Comparison of ENCODE assay signal across 1 cellular context in the genomic region with DNA sequence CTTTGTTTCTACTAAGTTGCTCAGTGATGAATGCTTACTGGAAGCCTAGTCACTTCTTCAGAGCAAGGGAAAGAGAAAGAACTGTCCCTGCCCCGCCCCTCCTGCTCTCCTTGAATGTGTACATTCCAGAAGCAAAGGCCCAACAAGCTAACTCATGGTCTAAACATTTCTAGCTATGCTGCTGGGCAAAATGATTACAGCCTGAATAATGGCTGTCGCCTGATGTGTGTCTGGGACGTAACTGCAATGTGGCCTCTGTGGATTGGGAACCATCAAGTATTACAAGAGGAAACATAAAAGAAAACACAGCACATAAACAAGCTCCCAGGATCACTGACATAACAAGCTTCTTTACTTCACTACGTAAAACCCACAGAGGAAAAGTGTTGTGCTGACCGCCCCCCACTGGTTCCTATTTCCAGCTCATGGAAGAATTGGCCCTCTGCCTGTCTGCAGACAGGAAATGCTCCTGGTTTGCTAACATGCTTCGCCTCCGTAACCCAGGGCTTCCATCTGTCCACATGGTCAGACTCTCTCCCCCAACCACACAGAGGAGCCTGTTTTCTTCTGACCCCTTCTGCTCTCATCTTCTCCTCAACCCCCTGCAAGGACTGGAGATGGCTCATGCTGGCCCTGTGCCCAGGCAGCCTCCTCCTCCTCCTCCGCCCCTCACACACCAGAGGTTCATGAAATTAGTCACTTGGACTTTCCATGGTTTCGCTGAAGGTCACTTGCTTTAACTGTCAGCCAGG.
TF ChIP-seq lines count a peak whose summit lies in the region.

No MANE protein-coding gene starts in this region.

TF ChIP-seq in HEK293, 187 proteins besides CTCF, POLR2A, EP300 and RAD21 (continued from another document and continues in another):
- TF ChIP-seq, protein P1, sequence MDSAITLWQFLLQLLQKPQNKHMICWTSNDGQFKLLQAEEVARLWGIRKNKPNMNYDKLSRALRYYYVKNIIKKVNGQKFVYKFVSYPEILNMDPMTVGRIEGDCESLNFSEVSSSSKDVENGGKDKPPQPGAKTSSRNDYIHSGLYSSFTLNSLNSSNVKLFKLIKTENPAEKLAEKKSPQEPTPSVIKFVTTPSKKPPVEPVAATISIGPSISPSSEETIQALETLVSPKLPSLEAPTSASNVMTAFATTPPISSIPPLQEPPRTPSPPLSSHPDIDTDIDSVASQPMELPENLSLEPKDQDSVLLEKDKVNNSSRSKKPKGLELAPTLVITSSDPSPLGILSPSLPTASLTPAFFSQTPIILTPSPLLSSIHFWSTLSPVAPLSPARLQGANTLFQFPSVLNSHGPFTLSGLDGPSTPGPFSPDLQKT (IDR thresholded peaks at IDR 0.05; ENCODE audit: borderline replicate concordance, low read depth, low read length) = no peak
- TF ChIP-seq ZNF544 (tag by site-specific recombination; IDR thresholded peaks at IDR 0.05) = no peak
- peak; percentile 28; the same call in 1 of the 2 replicates for TF ChIP-seq ZBTB17 (tag by site-specific recombination; IDR thresholded peaks at IDR 0.05)
- TF ChIP-seq, protein P2, sequence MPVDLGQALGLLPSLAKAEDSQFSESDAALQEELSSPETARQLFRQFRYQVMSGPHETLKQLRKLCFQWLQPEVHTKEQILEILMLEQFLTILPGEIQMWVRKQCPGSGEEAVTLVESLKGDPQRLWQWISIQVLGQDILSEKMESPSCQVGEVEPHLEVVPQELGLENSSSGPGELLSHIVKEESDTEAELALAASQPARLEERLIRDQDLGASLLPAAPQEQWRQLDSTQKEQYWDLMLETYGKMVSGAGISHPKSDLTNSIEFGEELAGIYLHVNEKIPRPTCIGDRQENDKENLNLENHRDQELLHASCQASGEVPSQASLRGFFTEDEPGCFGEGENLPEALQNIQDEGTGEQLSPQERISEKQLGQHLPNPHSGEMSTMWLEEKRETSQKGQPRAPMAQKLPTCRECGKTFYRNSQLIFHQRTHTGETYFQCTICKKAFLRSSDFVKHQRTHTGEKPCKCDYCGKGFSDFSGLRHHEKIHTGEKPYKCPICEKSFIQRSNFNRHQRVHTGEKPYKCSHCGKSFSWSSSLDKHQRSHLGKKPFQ (tag by site-specific recombination; IDR thresholded peaks at IDR 0.05) = 0 out of 2 replicates have a peak, but pooled peaks have one; percentile 10
- TF ChIP-seq ZNF239 (tag by site-specific recombination; IDR thresholded peaks at IDR 0.05) = no peak
- no peak for TF ChIP-seq MZF1 (tag by site-specific recombination; IDR thresholded peaks at IDR 0.05; ENCODE audit: borderline replicate concordance)
- TF ChIP-seq ZNF302 (tag by site-specific recombination; IDR thresholded peaks at IDR 0.05; ENCODE audit: low read depth) = no peak
- TF ChIP-seq YY1 (tag by site-specific recombination; IDR thresholded peaks at IDR 0.05) = no peak
- no peak for TF ChIP-seq ZNF658 (tag by site-specific recombination; IDR thresholded peaks at IDR 0.05)
- TF ChIP-seq ZBTB48 (tag by site-specific recombination; IDR thresholded peaks at IDR 0.05) = no peak
- TF ChIP-seq GFI1B (tag by site-specific recombination; IDR thresholded peaks at IDR 0.05) = no peak
- peak; percentile 78 for TF ChIP-seq ZNF600 (tag by site-specific recombination; IDR thresholded peaks at IDR 0.05)
- TF ChIP-seq OSR2 (tag by site-specific recombination; IDR thresholded peaks at IDR 0.05) = peak; percentile 52
- no peak for TF ChIP-seq ZNF366 (tag by site-specific recombination; conservative IDR thresholded peaks at IDR 0.05)
- 0 out of 2 replicates have a peak, but pooled peaks have one; percentile 15 for TF ChIP-seq FEZF1 (tag by site-specific recombination; IDR thresholded peaks at IDR 0.05)
- no peak for TF ChIP-seq ZNF24 (tag by site-specific recombination; IDR thresholded peaks at IDR 0.05)
- no peak for TF ChIP-seq ZNF561 (tag by site-specific recombination; IDR thresholded peaks at IDR 0.05; ENCODE audit: borderline replicate concordance)
- no peak for TF ChIP-seq ZNF266 (tag by site-specific recombination; IDR thresholded peaks at IDR 0.05; ENCODE audit: low read depth)
- TF ChIP-seq, protein P3, sequence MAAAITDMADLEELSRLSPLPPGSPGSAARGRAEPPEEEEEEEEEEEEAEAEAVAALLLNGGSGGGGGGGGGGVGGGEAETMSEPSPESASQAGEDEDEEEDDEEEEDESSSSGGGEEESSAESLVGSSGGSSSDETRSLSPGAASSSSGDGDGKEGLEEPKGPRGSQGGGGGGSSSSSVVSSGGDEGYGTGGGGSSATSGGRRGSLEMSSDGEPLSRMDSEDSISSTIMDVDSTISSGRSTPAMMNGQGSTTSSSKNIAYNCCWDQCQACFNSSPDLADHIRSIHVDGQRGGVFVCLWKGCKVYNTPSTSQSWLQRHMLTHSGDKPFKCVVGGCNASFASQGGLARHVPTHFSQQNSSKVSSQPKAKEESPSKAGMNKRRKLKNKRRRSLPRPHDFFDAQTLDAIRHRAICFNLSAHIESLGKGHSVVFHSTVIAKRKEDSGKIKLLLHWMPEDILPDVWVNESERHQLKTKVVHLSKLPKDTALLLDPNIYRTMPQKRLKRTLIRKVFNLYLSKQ (tag by site-specific recombination; IDR thresholded peaks at IDR 0.05; ENCODE audit: borderline replicate concordance) = no peak
- TF ChIP-seq, protein P4, sequence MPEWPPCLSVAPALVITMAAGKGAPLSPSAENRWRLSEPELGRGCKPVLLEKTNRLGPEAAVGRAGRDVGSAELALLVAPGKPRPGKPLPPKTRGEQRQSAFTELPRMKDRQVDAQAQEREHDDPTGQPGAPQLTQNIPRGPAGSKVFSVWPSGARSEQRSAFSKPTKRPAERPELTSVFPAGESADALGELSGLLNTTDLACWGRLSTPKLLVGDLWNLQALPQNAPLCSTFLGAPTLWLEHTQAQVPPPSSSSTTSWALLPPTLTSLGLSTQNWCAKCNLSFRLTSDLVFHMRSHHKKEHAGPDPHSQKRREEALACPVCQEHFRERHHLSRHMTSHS (tag by site-specific recombination; IDR thresholded peaks at IDR 0.05) = no peak
- TF ChIP-seq YY2 (tag by site-specific recombination; IDR thresholded peaks at IDR 0.05) = no peak
- TF ChIP-seq, protein P5, sequence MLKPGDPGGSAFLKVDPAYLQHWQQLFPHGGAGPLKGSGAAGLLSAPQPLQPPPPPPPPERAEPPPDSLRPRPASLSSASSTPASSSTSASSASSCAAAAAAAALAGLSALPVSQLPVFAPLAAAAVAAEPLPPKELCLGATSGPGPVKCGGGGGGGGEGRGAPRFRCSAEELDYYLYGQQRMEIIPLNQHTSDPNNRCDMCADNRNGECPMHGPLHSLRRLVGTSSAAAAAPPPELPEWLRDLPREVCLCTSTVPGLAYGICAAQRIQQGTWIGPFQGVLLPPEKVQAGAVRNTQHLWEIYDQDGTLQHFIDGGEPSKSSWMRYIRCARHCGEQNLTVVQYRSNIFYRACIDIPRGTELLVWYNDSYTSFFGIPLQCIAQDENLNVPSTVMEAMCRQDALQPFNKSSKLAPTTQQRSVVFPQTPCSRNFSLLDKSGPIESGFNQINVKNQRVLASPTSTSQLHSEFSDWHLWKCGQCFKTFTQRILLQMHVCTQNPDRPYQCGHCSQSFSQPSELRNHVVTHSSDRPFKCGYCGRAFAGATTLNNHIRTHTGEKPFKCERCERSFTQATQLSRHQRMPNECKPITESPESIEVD (tag by site-specific recombination; IDR thresholded peaks at IDR 0.05) = 0 out of 2 replicates have a peak, but pooled peaks have one; percentile 23
- no peak for TF ChIP-seq HOXD13 (CRISPR knock-in tag; IDR thresholded peaks at IDR 0.05; ENCODE audit: borderline replicate concordance)
- TF ChIP-seq, protein P6, sequence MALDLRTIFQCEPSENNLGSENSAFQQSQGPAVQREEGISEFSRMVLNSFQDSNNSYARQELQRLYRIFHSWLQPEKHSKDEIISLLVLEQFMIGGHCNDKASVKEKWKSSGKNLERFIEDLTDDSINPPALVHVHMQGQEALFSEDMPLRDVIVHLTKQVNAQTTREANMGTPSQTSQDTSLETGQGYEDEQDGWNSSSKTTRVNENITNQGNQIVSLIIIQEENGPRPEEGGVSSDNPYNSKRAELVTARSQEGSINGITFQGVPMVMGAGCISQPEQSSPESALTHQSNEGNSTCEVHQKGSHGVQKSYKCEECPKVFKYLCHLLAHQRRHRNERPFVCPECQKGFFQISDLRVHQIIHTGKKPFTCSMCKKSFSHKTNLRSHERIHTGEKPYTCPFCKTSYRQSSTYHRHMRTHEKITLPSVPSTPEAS (tag by site-specific recombination; IDR thresholded peaks at IDR 0.05) = no peak
- no peak for TF ChIP-seq ZBTB20 (tag by site-specific recombination; IDR thresholded peaks at IDR 0.05)
- no peak for TF ChIP-seq HOXA7 (CRISPR knock-in tag; IDR thresholded peaks at IDR 0.05; ENCODE audit: borderline replicate concordance)
- TF ChIP-seq ZNF169 (tag by site-specific recombination; IDR thresholded peaks at IDR 0.05) = no peak
- TF ChIP-seq SCRT2 (tag by site-specific recombination; IDR thresholded peaks at IDR 0.05) = no peak
- no peak for TF ChIP-seq ZNF354C (tag by site-specific recombination; IDR thresholded peaks at IDR 0.05; ENCODE audit: borderline replicate concordance, low read depth)
- TF ChIP-seq, protein P7, sequence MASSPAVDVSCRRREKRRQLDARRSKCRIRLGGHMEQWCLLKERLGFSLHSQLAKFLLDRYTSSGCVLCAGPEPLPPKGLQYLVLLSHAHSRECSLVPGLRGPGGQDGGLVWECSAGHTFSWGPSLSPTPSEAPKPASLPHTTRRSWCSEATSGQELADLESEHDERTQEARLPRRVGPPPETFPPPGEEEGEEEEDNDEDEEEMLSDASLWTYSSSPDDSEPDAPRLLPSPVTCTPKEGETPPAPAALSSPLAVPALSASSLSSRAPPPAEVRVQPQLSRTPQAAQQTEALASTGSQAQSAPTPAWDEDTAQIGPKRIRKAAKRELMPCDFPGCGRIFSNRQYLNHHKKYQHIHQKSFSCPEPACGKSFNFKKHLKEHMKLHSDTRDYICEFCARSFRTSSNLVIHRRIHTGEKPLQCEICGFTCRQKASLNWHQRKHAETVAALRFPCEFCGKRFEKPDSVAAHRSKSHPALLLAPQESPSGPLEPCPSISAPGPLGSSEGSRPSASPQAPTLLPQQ (tag by site-specific recombination; IDR thresholded peaks at IDR 0.05) = no peak
- TF ChIP-seq, protein P8, sequence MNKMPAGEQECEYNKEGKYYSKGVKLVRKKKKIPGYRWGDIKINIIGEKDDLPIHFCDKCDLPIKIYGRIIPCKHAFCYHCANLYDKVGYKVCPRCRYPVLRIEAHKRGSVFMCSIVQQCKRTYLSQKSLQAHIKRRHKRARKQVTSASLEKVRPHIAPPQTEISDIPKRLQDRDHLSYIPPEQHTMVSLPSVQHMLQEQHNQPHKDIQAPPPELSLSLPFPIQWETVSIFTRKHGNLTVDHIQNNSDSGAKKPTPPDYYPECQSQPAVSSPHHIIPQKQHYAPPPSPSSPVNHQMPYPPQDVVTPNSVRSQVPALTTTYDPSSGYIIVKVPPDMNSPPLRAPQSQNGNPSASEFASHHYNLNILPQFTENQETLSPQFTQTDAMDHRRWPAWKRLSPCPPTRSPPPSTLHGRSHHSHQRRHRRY (tag by site-specific recombination; IDR thresholded peaks at IDR 0.05) = no peak
- no peak for TF ChIP-seq ZNF202 (tag by site-specific recombination; IDR thresholded peaks at IDR 0.05; ENCODE audit: borderline replicate concordance)
- peak; percentile 59 for TF ChIP-seq ZNF629 (tag by site-specific recombination; IDR thresholded peaks at IDR 0.05)
- TF ChIP-seq ZNF324 (tag by site-specific recombination; IDR thresholded peaks at IDR 0.05) = no peak
- no peak for TF ChIP-seq ZNF121 (tag by site-specific recombination; IDR thresholded peaks at IDR 0.05)
- TF ChIP-seq ZNF146 (tag by site-specific recombination; IDR thresholded peaks at IDR 0.05) = no peak
- no peak for TF ChIP-seq ZNF391 (tag by site-specific recombination; IDR thresholded peaks at IDR 0.05; ENCODE audit: borderline replicate concordance, low read depth)
- TF ChIP-seq EGR2 (tag by site-specific recombination; IDR thresholded peaks at IDR 0.05; ENCODE audit: low read depth) = peak; percentile 77
- TF ChIP-seq ZNF16 (tag by site-specific recombination; IDR thresholded peaks at IDR 0.05; ENCODE audit: low read depth) = no peak
- peak; percentile 84 for TF ChIP-seq GLIS1 (tag by site-specific recombination; IDR thresholded peaks at IDR 0.05)
- no peak for TF ChIP-seq ZNF223 (tag by site-specific recombination; IDR thresholded peaks at IDR 0.05)
- TF ChIP-seq ZNF555 (tag by site-specific recombination; conservative IDR thresholded peaks at IDR 0.05) = no peak
- TF ChIP-seq, protein P9, sequence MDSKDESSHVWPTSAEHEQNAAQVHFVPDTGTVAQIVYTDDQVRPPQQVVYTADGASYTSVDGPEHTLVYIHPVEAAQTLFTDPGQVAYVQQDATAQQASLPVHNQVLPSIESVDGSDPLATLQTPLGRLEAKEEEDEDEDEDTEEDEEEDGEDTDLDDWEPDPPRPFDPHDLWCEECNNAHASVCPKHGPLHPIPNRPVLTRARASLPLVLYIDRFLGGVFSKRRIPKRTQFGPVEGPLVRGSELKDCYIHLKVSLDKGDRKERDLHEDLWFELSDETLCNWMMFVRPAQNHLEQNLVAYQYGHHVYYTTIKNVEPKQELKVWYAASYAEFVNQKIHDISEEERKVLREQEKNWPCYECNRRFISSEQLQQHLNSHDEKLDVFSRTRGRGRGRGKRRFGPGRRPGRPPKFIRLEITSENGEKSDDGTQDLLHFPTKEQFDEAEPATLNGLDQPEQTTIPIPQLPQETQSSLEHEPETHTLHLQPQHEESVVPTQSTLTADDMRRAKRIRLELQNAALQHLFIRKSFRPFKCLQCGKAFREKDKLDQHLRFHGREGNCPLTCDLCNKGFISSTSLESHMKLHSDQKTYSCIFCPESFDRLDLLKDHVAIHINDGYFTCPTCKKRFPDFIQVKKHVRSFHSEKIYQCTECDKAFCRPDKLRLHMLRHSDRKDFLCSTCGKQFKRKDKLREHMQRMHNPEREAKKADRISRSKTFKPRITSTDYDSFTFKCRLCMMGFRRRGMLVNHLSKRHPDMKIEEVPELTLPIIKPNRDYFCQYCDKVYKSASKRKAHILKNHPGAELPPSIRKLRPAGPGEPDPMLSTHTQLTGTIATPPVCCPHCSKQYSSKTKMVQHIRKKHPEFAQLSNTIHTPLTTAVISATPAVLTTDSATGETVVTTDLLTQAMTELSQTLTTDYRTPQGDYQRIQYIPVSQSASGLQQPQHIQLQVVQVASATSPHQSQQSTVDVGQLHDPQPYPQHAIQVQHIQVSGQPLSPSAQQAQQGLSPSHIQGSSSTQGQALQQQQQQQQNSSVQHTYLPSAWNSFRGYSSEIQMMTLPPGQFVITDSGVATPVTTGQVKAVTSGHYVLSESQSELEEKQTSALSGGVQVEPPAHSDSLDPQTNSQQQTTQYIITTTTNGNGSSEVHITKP (tag by site-specific recombination; IDR thresholded peaks at IDR 0.05) = peak; percentile 64
- no peak for TF ChIP-seq ZNF529 (tag by site-specific recombination; IDR thresholded peaks at IDR 0.05; ENCODE audit: insufficient replicate concordance)
- TF ChIP-seq ZNF76 (tag by site-specific recombination; IDR thresholded peaks at IDR 0.05; ENCODE audit: borderline replicate concordance, low read depth) = no peak
- TF ChIP-seq ZEB2 (tag by site-specific recombination; IDR thresholded peaks at IDR 0.05) = no peak
- no peak for TF ChIP-seq ZNF184 (tag by site-specific recombination; IDR thresholded peaks at IDR 0.05)
- TF ChIP-seq, protein P10, sequence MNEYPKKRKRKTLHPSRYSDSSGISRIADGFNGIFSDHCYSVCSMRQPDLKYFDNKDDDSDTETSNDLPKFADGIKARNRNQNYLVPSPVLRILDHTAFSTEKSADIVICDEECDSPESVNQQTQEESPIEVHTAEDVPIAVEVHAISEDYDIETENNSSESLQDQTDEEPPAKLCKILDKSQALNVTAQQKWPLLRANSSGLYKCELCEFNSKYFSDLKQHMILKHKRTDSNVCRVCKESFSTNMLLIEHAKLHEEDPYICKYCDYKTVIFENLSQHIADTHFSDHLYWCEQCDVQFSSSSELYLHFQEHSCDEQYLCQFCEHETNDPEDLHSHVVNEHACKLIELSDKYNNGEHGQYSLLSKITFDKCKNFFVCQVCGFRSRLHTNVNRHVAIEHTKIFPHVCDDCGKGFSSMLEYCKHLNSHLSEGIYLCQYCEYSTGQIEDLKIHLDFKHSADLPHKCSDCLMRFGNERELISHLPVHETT (tag by site-specific recombination; IDR thresholded peaks at IDR 0.05) = no peak
